ENCODE assay signal across 15 cellular contexts in genomic region chr7:44982535-44982923, GRCh38. TPM values are rescaled to one million over a fixed set of nuclear protein-coding genes. Genes with fewer than 3 reads are reported as not detected.
DNase-seq lines count a peak whose midpoint lies in the region; ATAC-seq and TF ChIP-seq lines count a peak whose summit lies in the region.
"Had no signal": no experiment of that assay in that cellular context is flagged by ENCODE, and none has a peak within 500 bp of the region (broad histone marks: within the 10 kb centered on the region; RNA-seq: fewer than 3 reads in every experiment).

No MANE protein-coding gene starts in this region.

- H3K9ac ChIP-seq in BLaER1: peak overlapping the region; percentile 99; the same call in 1 of the 2 replicates

- peaks cover 43% of the 10 kb centered on the region for H3K36me3 Mint-ChIP-seq in WTC11
- H3K36me3 Mint-ChIP-seq in immature natural killer cell: peaks cover 27 to 32% (median 29%) of the 10 kb centered on the region in 3 donors

- peaks cover 51% of the 10 kb centered on the region for H3K36me3 ChIP-seq in BLaER1

- H3K4me1 ChIP-seq in BLaER1: peaks cover 84% of the 10 kb centered on the region

- POLR2A ChIA-PET in WTC11 (lab: Charles Lee): interaction anchor here (0.7 to 1.3 kb wide), 3 partner anchors 9 to 17 kb away, joined by 3 read pairs; no protein-coding TSS in a partner anchor

- peak overlapping the region; percentile 98 for H3K4me2 ChIP-seq in BLaER1

- H3K4me1 Mint-ChIP-seq in WTC11 (peaks cover 29% of the 10 kb centered on the region), immature natural killer cell (peaks cover 64 to 75% of the 10 kb centered on the region in 2 donors)

- H3K27ac ChIP-seq in BLaER1: peak overlapping the region; percentile 14; the same call in 1 of the 2 replicates
- H3K27ac ChIP-seq: body of pancreas, gastroesophageal sphincter had no signal

- no peak for ATAC-seq in WTC11
- ATAC-seq in GM18520 (IDR thresholded peaks at IDR 0.05; ENCODE audit: unreplicated experiment): no peak
- no peak for ATAC-seq in GM21381 (IDR thresholded peaks at IDR 0.05; ENCODE audit: unreplicated experiment)
- ATAC-seq: body of pancreas, gastroesophageal sphincter, PC-3, sciatic nerve had no signal

- no peaks in the 10 kb centered on the region for H3K27me3 ChIP-seq in BLaER1
- H3K27me3 ChIP-seq: body of pancreas, gastroesophageal sphincter had no signal

- DNase-seq in GM12864 (ENCODE audit: low read depth): no peak
- no peak for DNase-seq in WTC11 (ENCODE audit: low spot score)
- no peak for DNase-seq in immature natural killer cell
- no peak for DNase-seq in NCI-H524 (lab: John Stamatoyannopoulos, UW)
- no peak for DNase-seq in NCI-H2196 (lab: John Stamatoyannopoulos, UW; ENCODE audit: unreplicated experiment)
- DNase-seq: body of pancreas; effector CD4-positive, alpha-beta T cell; kidney glomerular epithelial cell; PC-3 had no signal

- no peak overlapping the region for H3K4me3 Mint-ChIP-seq in WTC11
- peak overlapping the region in 1 of 5 donors; percentile 29 for H3K4me3 Mint-ChIP-seq in immature natural killer cell

- H3K9me3 ChIP-seq in BLaER1: no peaks in the 10 kb centered on the region
- H3K9me3 ChIP-seq: body of pancreas, gastroesophageal sphincter had no signal

- H3K27me3 Mint-ChIP-seq in WTC11 (ENCODE audit: low read depth): no peaks in the 10 kb centered on the region; the same call in 1 of the 2 replicates
- peaks cover 3 to 22% (median 14%) of the 10 kb centered on the region in 3 donors for H3K27me3 Mint-ChIP-seq in immature natural killer cell (ENCODE audit: low read depth in 3 of 3)

- 0 out of 2 replicates have a peak overlapping the region, but pooled peaks have one; percentile 15 for H3K4me3 ChIP-seq in BLaER1
- H3K4me3 ChIP-seq in GM12864 (ENCODE audit: low read depth, low read length): peak overlapping the region; percentile 99; the same call in 1 of the 2 replicates
- H3K4me3 ChIP-seq: body of pancreas, gastroesophageal sphincter had no signal

- H4K20me1 ChIP-seq in BLaER1: peaks cover 51% of the 10 kb centered on the region

- CTCF ChIA-PET in WTC11 (lab: Charles Lee): interaction anchor here (1.6 to 3.9 kb wide), 3 partner anchors 9 to 154 kb away, joined by 7 to 25 read pairs (median 10); partner anchors contain the start of gene CCM2

- TF ChIP-seq CTCF in GM12864 (IDR thresholded peaks at IDR 0.05; ENCODE audit: low read depth, low read length, missing control alignments) (no peak), WTC11 (IDR thresholded peaks at IDR 0.05) (no peak)

- H3K27ac Mint-ChIP-seq in WTC11 (peak overlapping the region; percentile 60), immature natural killer cell (peak overlapping the region in 5 of 6 donors; percentile 24 to 77 (median 63))

- H3K9me3 Mint-ChIP-seq in WTC11: no peaks in the 10 kb centered on the region
- no peaks in the 10 kb centered on the region for H3K9me3 Mint-ChIP-seq in immature natural killer cell

TF ChIP-seq in WTC11, 78 proteins besides CTCF, POLR2A, EP300 and RAD21:
- TF ChIP-seq MYBL2 (CRISPR knock-in tag; IDR thresholded peaks at IDR 0.05) (no peak), ZNF532 (CRISPR knock-in tag; IDR thresholded peaks at IDR 0.05; ENCODE audit: borderline replicate concordance) (peak; percentile 24; the same call in 1 of the 2 replicates)

RNA-seq across cellular contexts. Expression of gene MYO1G, which starts 3.7 kb away (rescaled TPM):
- total RNA-seq in WTC11 (2021): 0.41 to 0.48 TPM (median 0.46 TPM) in 3 replicates
- 100 to 1,000 TPM; 139 to 261 (median 139) TPM for polyA plus RNA-seq in immature natural killer cell
- total RNA-seq: M059J had no signal

RNA-seq across cellular contexts. Expression of gene CCM2, which starts 17.5 kb away (rescaled TPM):
- 30.7 to 32.7 TPM (median 32.0 TPM) in 3 replicates for total RNA-seq in WTC11 (2021)
- polyA plus RNA-seq in immature natural killer cell: 100 to 1,000 TPM in 2 of 3 donors, 10 to 100 TPM in 1; 60.4 to 120 (median 103) TPM
